In the genomic region with DNA sequence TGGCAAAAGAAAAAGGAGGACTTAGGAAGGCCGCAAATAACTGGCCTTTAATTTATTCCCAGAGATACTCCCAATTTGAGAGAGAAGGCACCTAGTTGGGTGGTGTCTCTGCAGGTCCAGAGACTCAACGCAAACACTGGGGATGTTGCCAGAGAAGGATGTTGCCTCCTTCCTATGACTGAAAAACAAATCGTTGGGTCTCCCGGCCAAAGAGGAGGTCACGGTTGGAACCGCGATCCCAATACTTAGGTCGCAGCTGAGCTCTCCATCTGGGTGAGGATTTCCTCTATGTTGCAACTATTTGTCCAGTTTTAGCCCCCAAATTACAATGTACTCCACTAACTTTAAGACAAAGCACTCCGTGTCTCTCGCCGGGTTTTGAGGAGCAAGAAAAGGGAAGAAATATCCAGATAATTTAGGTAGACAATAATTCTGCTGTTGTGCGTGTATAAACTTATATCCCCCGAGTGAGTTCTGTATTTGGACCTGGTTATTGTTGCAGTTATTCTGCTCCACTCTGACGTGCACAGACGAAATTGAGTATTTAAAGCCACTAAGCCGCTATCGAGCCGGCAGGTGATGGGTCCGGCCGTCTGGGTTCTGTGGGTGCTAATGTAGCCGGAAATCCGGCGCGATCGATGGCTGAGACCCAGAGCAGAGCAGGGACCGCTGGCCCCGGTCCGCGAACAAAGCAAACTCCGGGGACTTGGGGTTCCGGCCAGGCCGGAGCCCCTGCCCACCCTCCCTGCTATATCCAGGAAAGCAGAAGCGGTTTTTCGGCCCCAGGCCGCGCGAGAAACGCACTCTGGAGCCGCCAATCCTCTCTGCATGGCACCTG, we compare ENCODE assay signal across 27 cellular contexts. TPM values are rescaled to one million over a fixed set of nuclear protein-coding genes. Genes with fewer than 3 reads are reported as not detected.
DNase-seq lines count a peak whose midpoint lies in the region; ATAC-seq and TF ChIP-seq lines count a peak whose summit lies in the region.
"Had no signal": no experiment of that assay in that cellular context is flagged by ENCODE, and none has a peak within 500 bp of the region (broad histone marks: within the 10 kb centered on the region; RNA-seq: fewer than 3 reads in every experiment).

No MANE protein-coding gene starts in this region.

- no peak for TF ChIP-seq EP300 in SK-N-SH (IDR thresholded peaks at IDR 0.05; ENCODE audit: borderline replicate concordance in 1 of 2, low read depth in 1 of 2, low read length in 1 of 2)

- H3K9me2 ChIP-seq in SK-N-SH: no peaks in the 10 kb centered on the region

- no peak for DNase-seq in SK-N-SH
- no peak for DNase-seq in stimulated activated naive CD8-positive, alpha-beta T cell treated with anti-CD3 and anti-CD28 coated beads, Interleukin-15, amount 100 ng/mL, for 72 hours
- DNase-seq in memory B cell (ENCODE audit: low spot score in 2 of 2): no peak
- DNase-seq in DMS153 (lab: John Stamatoyannopoulos, UW): no peak
- DNase-seq in NCI-H2029 treated with DMSO at 0.1 percent for 48 hours (lab: John Stamatoyannopoulos, UW): no peak
- DNase-seq in CD8-positive, alpha-beta T cell: no peak
- DNase-seq: activated CD4-positive, CD25-positive, alpha-beta regulatory T cell; AML-193; amygdala; COR-L47; left colon; NCI-H1694 treated with DMSO at 0.1 percent for 48 hours; NCI-H82; OCI-M1; SHP77 treated with DMSO at 0.1 percent for 48 hours; stimulated activated CD4-positive, alpha-beta T cell treated with anti-CD3 and anti-CD28 coated beads, Interleukin-4, amount 100 ng/mL, for 24 hours had no signal

- no peaks in the 10 kb centered on the region for H3K9me3 ChIP-seq in SK-N-SH
- no peaks in the 10 kb centered on the region for H3K9me3 ChIP-seq in CD8-positive, alpha-beta T cell (ENCODE audit: low read length)
- H3K9me3 ChIP-seq: gastroesophageal sphincter had no signal

- H3K9me3 Mint-ChIP-seq in stimulated activated naive CD8-positive, alpha-beta T cell treated with anti-CD3 and anti-CD28 coated beads, Interleukin-15, Interleukin-2, amounts not matched to agents 100 ng/mL and 50 ng/mL, for 24 hours: no peaks in the 10 kb centered on the region
- H3K9me3 Mint-ChIP-seq in stimulated activated naive CD8-positive, alpha-beta T cell treated with anti-CD3 and anti-CD28 coated beads, Interleukin-15, amount 100 ng/mL, for 72 hours: no peaks in the 10 kb centered on the region
- peaks cover 5% of the 10 kb centered on the region for H3K9me3 Mint-ChIP-seq in memory B cell
- H3K9me3 Mint-ChIP-seq in CD8-positive, alpha-beta T cell: no peaks in the 10 kb centered on the region

- H3K27me3 ChIP-seq in SK-N-SH (ENCODE audit: insufficient read depth): peaks cover 98% of the 10 kb centered on the region
- H3K27me3 ChIP-seq in CD8-positive, alpha-beta T cell (ENCODE audit: insufficient read depth, low read length): peaks cover 82% of the 10 kb centered on the region

- peak overlapping the region; percentile 61 for H3K27ac Mint-ChIP-seq in stimulated activated naive CD8-positive, alpha-beta T cell treated with anti-CD3 and anti-CD28 coated beads, Interleukin-15, Interleukin-2, amounts not matched to agents 100 ng/mL and 50 ng/mL, for 24 hours
- H3K27ac Mint-ChIP-seq in stimulated activated naive CD8-positive, alpha-beta T cell treated with anti-CD3 and anti-CD28 coated beads, Interleukin-15, amount 100 ng/mL, for 72 hours: peak overlapping the region in 1 of 2 donors; percentile 93
- peak overlapping the region; percentile 0 for H3K27ac Mint-ChIP-seq in memory B cell
- H3K27ac Mint-ChIP-seq in CD8-positive, alpha-beta T cell: no peak overlapping the region

- peaks cover 91% of the 10 kb centered on the region for H3K27me3 Mint-ChIP-seq in stimulated activated naive CD8-positive, alpha-beta T cell treated with anti-CD3 and anti-CD28 coated beads, Interleukin-15, Interleukin-2, amounts not matched to agents 100 ng/mL and 50 ng/mL, for 24 hours
- peaks cover 100% of the 10 kb centered on the region for H3K27me3 Mint-ChIP-seq in stimulated activated naive CD8-positive, alpha-beta T cell treated with anti-CD3 and anti-CD28 coated beads, Interleukin-15, amount 100 ng/mL, for 72 hours
- H3K27me3 Mint-ChIP-seq in memory B cell: peaks cover 42% of the 10 kb centered on the region
- peaks cover 83% of the 10 kb centered on the region for H3K27me3 Mint-ChIP-seq in CD8-positive, alpha-beta T cell (ENCODE audit: low read depth)

- intact Hi-C loops in CD8-positive, alpha-beta T cell (cut with DNase I, micrococcal nuclease): loop anchor here in 1 of 2 experiments (5.0 kb wide), 1 partner anchor 37 kb away; no protein-coding TSS in a partner anchor

- H3K36me3 ChIP-seq in SK-N-SH (replicated peaks in 1 of 2; ENCODE audit: control insufficient read depth in 1 of 2, insufficient read depth in 2 of 2, low read length in 1 of 2): no peaks in the 10 kb centered on the region
- H3K36me3 ChIP-seq in CD8-positive, alpha-beta T cell (ENCODE audit: insufficient read depth, low read length): no peaks in the 10 kb centered on the region
- H3K36me3 ChIP-seq: cardiac muscle cell, gastroesophageal sphincter, spleen had no signal

- no peak overlapping the region for H3K27ac ChIP-seq in SK-N-SH (ENCODE audit: low read depth in 2 of 2, low read length in 1 of 2)
- H3K27ac ChIP-seq in CD8-positive, alpha-beta T cell (ENCODE audit: low read depth, low read length): no peak overlapping the region
- H3K27ac ChIP-seq: 22Rv1, cardiac muscle cell, gastroesophageal sphincter, KMS-11, spleen had no signal

- no peak for TF ChIP-seq RAD21 in SK-N-SH (IDR thresholded peaks at IDR 0.05; ENCODE audit: low read length)

- CTCF ChIA-PET in SK-N-SH (lab: Yijun Ruan, JAX): interaction anchor here (0.9 to 1.9 kb wide), 6 partner anchors 8 to 255 kb away, joined by 3 to 11 read pairs (median 3); partner anchors contain the start of gene HOXC10
- CTCF ChIA-PET in CD8-positive, alpha-beta T cell (lab: Charles Lee): interaction anchor here (1.4 to 1.6 kb wide), 2 partner anchors 72 to 254 kb away, joined by 3 to 5 read pairs; partner anchors contain the start of gene HOXC5

- no peak for ATAC-seq in SK-N-SH treated with all-trans-retinoic acid at 6 μM for 48 hours
- no peak for ATAC-seq in stimulated activated naive CD8-positive, alpha-beta T cell treated with anti-CD3 and anti-CD28 coated beads, Interleukin-15, amount 100 ng/mL, for 72 hours
- ATAC-seq in memory B cell (ENCODE audit: low read depth): no peak
- ATAC-seq in CD8-positive, alpha-beta T cell: no peak
- ATAC-seq: esophagus mucosa, gastroesophageal sphincter, left colon had no signal

- no peaks in the 10 kb centered on the region for H3K79me2 ChIP-seq in SK-N-SH (ENCODE audit: insufficient read depth)

- H3K4me3 ChIP-seq in SK-N-SH (ENCODE audit: low read depth in 2 of 2, low read length in 1 of 2): no peak overlapping the region
- H3K4me3 ChIP-seq in CD8-positive, alpha-beta T cell (ENCODE audit: low read depth, low read length): no peak overlapping the region
- H3K4me3 ChIP-seq: cardiac muscle cell, gastroesophageal sphincter, spleen had no signal

- POLR2A ChIA-PET in SK-N-SH (lab: Yijun Ruan, JAX): no interaction called here
- POLR2A ChIA-PET in CD8-positive, alpha-beta T cell (lab: Charles Lee): no interaction called here

- H4K20me1 ChIP-seq in SK-N-SH (ENCODE audit: insufficient read depth): peaks cover 8% of the 10 kb centered on the region; the same call in 1 of the 2 replicates

- H3K4me3 Mint-ChIP-seq in stimulated activated naive CD8-positive, alpha-beta T cell treated with anti-CD3 and anti-CD28 coated beads, Interleukin-15, Interleukin-2, amounts not matched to agents 100 ng/mL and 50 ng/mL, for 24 hours: no peak overlapping the region
- H3K4me3 Mint-ChIP-seq in stimulated activated naive CD8-positive, alpha-beta T cell treated with anti-CD3 and anti-CD28 coated beads, Interleukin-15, amount 100 ng/mL, for 72 hours: no peak overlapping the region
- no peak overlapping the region for H3K4me3 Mint-ChIP-seq in memory B cell
- no peak overlapping the region for H3K4me3 Mint-ChIP-seq in CD8-positive, alpha-beta T cell

- H3K4me1 Mint-ChIP-seq in stimulated activated naive CD8-positive, alpha-beta T cell treated with anti-CD3 and anti-CD28 coated beads, Interleukin-15, Interleukin-2, amounts not matched to agents 100 ng/mL and 50 ng/mL, for 24 hours (ENCODE audit: low read depth): peaks cover 30% of the 10 kb centered on the region
- peaks cover 49% of the 10 kb centered on the region for H3K4me1 Mint-ChIP-seq in stimulated activated naive CD8-positive, alpha-beta T cell treated with anti-CD3 and anti-CD28 coated beads, Interleukin-15, amount 100 ng/mL, for 72 hours
- H3K4me1 Mint-ChIP-seq in memory B cell: peaks cover 21% of the 10 kb centered on the region
- H3K4me1 Mint-ChIP-seq in CD8-positive, alpha-beta T cell (ENCODE audit: low read depth): peaks cover 41% of the 10 kb centered on the region

- 21% methylated on average over 20 of the region's 39 CpGs for WGBS in SK-N-SH (ENCODE audit: low lambda C conversion rate)

- no peak for TF ChIP-seq CTCF in SK-N-SH (IDR thresholded peaks at IDR 0.05)
- TF ChIP-seq CTCF in CD8-positive, alpha-beta T cell (IDR thresholded peaks at IDR 0.05): no peak

- H2AFZ ChIP-seq in SK-N-SH (ENCODE audit: low read depth): no peak overlapping the region

- H3K4me2 ChIP-seq in SK-N-SH: no peak overlapping the region
- H3K4me2 ChIP-seq: KMS-11 had no signal

- no peaks in the 10 kb centered on the region; a peak in 1 of 4 replicates for H3K4me1 ChIP-seq in SK-N-SH (ENCODE audit: control insufficient read depth in 1 of 2, insufficient read depth in 2 of 2, low read depth in 1 of 2, low read length in 1 of 2)
- peaks cover 31% of the 10 kb centered on the region for H3K4me1 ChIP-seq in CD8-positive, alpha-beta T cell (ENCODE audit: insufficient read depth, low read length)

- no peak overlapping the region for H3K9ac ChIP-seq in SK-N-SH
- H3K9ac ChIP-seq: KMS-11 had no signal

- no peaks in the 10 kb centered on the region for H3F3A ChIP-seq in SK-N-SH (replicated peaks; ENCODE audit: insufficient read depth)

- no peaks in the 10 kb centered on the region for H3K36me3 Mint-ChIP-seq in stimulated activated naive CD8-positive, alpha-beta T cell treated with anti-CD3 and anti-CD28 coated beads, Interleukin-15, Interleukin-2, amounts not matched to agents 100 ng/mL and 50 ng/mL, for 24 hours (ENCODE audit: low read depth)
- H3K36me3 Mint-ChIP-seq in memory B cell: peaks cover 4% of the 10 kb centered on the region
- H3K36me3 Mint-ChIP-seq in CD8-positive, alpha-beta T cell: no peaks in the 10 kb centered on the region

RNA-seq across cellular contexts. Expression of gene HOXC12, which starts 5.7 kb away (rescaled TPM):
- not detected in 2 replicates for polyA plus RNA-seq in SK-N-SH (2012; rRNA removed)
- polyA plus RNA-seq in SK-N-SH (2012; cell fraction: cytosol; rRNA removed): not detected in 2 replicates
- polyA plus RNA-seq in SK-N-SH (2012; cell fraction: nucleus; rRNA removed): not detected in 2 replicates
- total RNA-seq in CD8-positive, alpha-beta T cell: not detected
- total RNA-seq: cardiac muscle cell; esophagus mucosa; gastroesophageal sphincter; left colon; spleen; T-helper 1 cell treated with Interleukin-12 subunit alpha and Interleukin-12 subunit beta and Interleukin-4 antibody, amounts not matched to agents 30 ng/mL and 1 ng/mL, for 36 hours; urinary bladder had no signal
- polyA plus RNA-seq: cardiac muscle cell, spleen had no signal

RNA-seq across cellular contexts. Expression of gene HOXC11, which starts 12.5 kb away (rescaled TPM):
- polyA plus RNA-seq in SK-N-SH (2012; rRNA removed): not detected in 2 replicates
- polyA plus RNA-seq in SK-N-SH (2012; cell fraction: cytosol; rRNA removed): not detected in 2 replicates
- not detected in 2 replicates for polyA plus RNA-seq in SK-N-SH (2012; cell fraction: nucleus; rRNA removed)
- not detected for total RNA-seq in CD8-positive, alpha-beta T cell
- total RNA-seq: cardiac muscle cell; gastroesophageal sphincter; HT-29; left colon; spleen; T-helper 1 cell treated with Interleukin-12 subunit alpha and Interleukin-12 subunit beta and Interleukin-4 antibody, amounts not matched to agents 30 ng/mL and 1 ng/mL, for 36 hours had no signal
- polyA plus RNA-seq: cardiac muscle cell, spleen had no signal

RNA-seq across cellular contexts. Expression of gene HOTAIR, which starts 14.3 kb away (rescaled TPM):
- not detected in 2 replicates for polyA plus RNA-seq in SK-N-SH (2012; rRNA removed)
- polyA plus RNA-seq in SK-N-SH (2012; cell fraction: cytosol; rRNA removed): 0.01 TPM in 2 replicates
- polyA plus RNA-seq in SK-N-SH (2012; cell fraction: nucleus; rRNA removed): not detected in 2 replicates
- total RNA-seq in CD8-positive, alpha-beta T cell: not detected
- total RNA-seq: cardiac muscle cell; esophagus mucosa; left colon; spleen; T-helper 1 cell treated with Interleukin-12 subunit alpha and Interleukin-12 subunit beta and Interleukin-4 antibody, amounts not matched to agents 30 ng/mL and 1 ng/mL, for 36 hours had no signal
- polyA plus RNA-seq: cardiac muscle cell, spleen had no signal

RNA-seq across cellular contexts. Expression of gene HOXC13, which starts 21.8 kb away (rescaled TPM):
- not detected in 2 replicates for polyA plus RNA-seq in SK-N-SH (2012; rRNA removed)
- not detected in 2 replicates for polyA plus RNA-seq in SK-N-SH (2012; cell fraction: cytosol; rRNA removed)
- polyA plus RNA-seq in SK-N-SH (2012; cell fraction: nucleus; rRNA removed): not detected in 2 replicates
- not detected for total RNA-seq in CD8-positive, alpha-beta T cell
- total RNA-seq: cardiac muscle cell; gastroesophageal sphincter; left colon; spleen; T-helper 1 cell treated with Interleukin-12 subunit alpha and Interleukin-12 subunit beta and Interleukin-4 antibody, amounts not matched to agents 30 ng/mL and 1 ng/mL, for 36 hours; urinary bladder had no signal
- polyA plus RNA-seq: cardiac muscle cell, spleen had no signal

RNA-seq across cellular contexts. Expression of gene HOXC10, which starts 24.5 kb away (rescaled TPM):
- polyA plus RNA-seq in SK-N-SH (2012; rRNA removed): 0.03 and 0.08 TPM in 2 replicates
- 0.04 TPM in 2 replicates for polyA plus RNA-seq in SK-N-SH (2012; cell fraction: cytosol; rRNA removed)
- polyA plus RNA-seq in SK-N-SH (2012; cell fraction: nucleus; rRNA removed): not detected in 2 replicates
- total RNA-seq in CD8-positive, alpha-beta T cell: not detected
- total RNA-seq: cardiac muscle cell; gastroesophageal sphincter; HT-29; left colon; spleen; T-helper 1 cell treated with Interleukin-12 subunit alpha and Interleukin-12 subunit beta and Interleukin-4 antibody, amounts not matched to agents 30 ng/mL and 1 ng/mL, for 36 hours had no signal
- polyA plus RNA-seq: cardiac muscle cell, spleen had no signal
